In the genomic region with DNA sequence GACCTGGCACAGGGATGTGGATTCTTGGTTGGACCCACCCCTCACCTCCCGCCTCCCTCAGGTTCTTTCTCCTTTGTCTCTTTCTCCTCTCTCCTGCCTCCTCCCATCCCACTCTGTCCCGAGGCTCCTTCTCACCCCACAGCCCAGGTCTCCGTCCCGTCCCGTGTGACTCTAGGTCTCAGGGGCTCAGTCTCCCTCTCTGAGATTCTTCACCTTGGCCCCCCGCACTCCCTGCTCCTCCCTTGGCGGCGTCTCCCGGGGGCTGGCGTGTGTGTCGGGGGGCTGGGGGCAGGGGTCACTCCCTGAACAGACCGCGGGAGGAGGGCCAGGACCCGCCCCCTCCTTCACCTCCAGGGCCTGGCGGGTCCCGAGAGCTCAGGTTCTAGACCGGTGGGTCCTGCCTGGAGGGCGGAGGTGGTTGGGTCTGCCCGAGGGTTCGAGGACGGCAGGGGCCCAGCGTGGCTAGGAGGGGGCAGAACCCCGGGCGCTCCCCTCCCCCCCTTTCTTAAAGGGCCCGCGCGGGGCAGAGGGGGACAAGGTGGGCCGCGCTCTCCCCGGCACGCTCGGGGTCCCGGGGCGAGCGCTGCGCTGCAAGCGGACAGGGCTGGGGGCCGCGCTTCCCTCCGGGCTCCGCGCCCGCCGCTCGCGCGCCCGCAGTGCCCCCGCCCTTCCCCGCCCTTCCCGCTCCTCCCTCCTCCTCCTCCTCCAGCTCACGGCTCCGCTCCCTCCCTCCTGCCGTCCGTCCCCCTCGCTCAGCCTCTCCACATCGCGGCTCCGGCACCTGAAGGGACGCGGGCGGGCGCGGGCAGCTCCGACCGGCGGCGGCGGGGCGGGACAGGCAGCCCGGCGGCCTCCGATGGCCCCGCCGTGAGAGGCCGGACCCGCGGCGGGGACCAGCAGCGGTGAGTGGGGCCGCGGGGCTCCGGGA, we compare ENCODE assay signal across 8 cellular contexts. TPM values are rescaled to one million over a fixed set of nuclear protein-coding genes. Genes with fewer than 3 reads are reported as not detected.
DNase-seq lines count a peak whose midpoint lies in the region; ATAC-seq and TF ChIP-seq lines count a peak whose summit lies in the region.

A gene (plus strand): TSS at position 735 of the 928 bp plus-strand sequence. CDS start 13,633 bp downstream, outside the sequence.

- POLR2A ChIA-PET in activated CD8-positive, alpha-beta T cell treated with anti-CD3 and anti-CD28 coated beads for 36 hours (lab: Charles Lee) = no interaction called here

- no peak for TF ChIP-seq POLR2A in gastrocnemius medialis (IDR thresholded peaks at IDR 0.05)

- no peak within 1 kb of the TSS for H3K27ac Mint-ChIP-seq in activated CD8-positive, alpha-beta T cell treated with anti-CD3 and anti-CD28 coated beads for 36 hours

- H3K27me3 Mint-ChIP-seq in activated CD8-positive, alpha-beta T cell treated with anti-CD3 and anti-CD28 coated beads for 36 hours = peaks cover 39% of the 10 kb centered on the region

- H3K4me3 Mint-ChIP-seq in activated CD8-positive, alpha-beta T cell treated with anti-CD3 and anti-CD28 coated beads for 36 hours = no peak within 1 kb of the TSS

- no peaks in the 10 kb centered on the region for H3K36me3 Mint-ChIP-seq in activated CD8-positive, alpha-beta T cell treated with anti-CD3 and anti-CD28 coated beads for 36 hours (ENCODE audit: low read depth)

- H3K27ac ChIP-seq in gastrocnemius medialis = no peak within 1 kb of the TSS

- intact Hi-C loops in Right ventricle myocardium superior (cut with DNase I) (no loop called here), cardiac septum (cut with DNase I) (no loop called here), head of caudate nucleus (cut with DNase I) (no loop called here), gastrocnemius medialis (cut with DNase I; ENCODE audit: low total_unique reads) (no loop called here)
- intact Hi-C loops in activated CD8-positive, alpha-beta T cell treated with anti-CD3 and anti-CD28 coated beads for 36 hours (cut with micrococcal nuclease) = no loop called here

- no peaks in the 10 kb centered on the region for H3K4me1 Mint-ChIP-seq in activated CD8-positive, alpha-beta T cell treated with anti-CD3 and anti-CD28 coated beads for 36 hours (ENCODE audit: low read depth)

- no peaks in the 10 kb centered on the region for H3K36me3 ChIP-seq in gastrocnemius medialis

- peak; percentile 30 for ATAC-seq in Right ventricle myocardium superior (ENCODE audit: poor library complexity)
- peak; percentile 61 for ATAC-seq in activated CD8-positive, alpha-beta T cell treated with anti-CD3 and anti-CD28 coated beads for 36 hours
- peak; percentile 59 to 64 for ATAC-seq in gastrocnemius medialis

- in situ Hi-C loops in gastrocnemius medialis (cut with MboI; ENCODE audit: low sequenced_read_pairs in 4 of 4) = loop anchor here in 3 of 4 donors (10.0 to 25.0 kb wide), 3 partner anchors 169 to 567 kb away; a partner anchor contains a TSS

- H3K4me1 ChIP-seq in gastrocnemius medialis = peaks cover 0 to 7% of the 10 kb centered on the region in 2 donors

- peak within 1 kb of the TSS; percentile 44 to 53 (median 49) for H3K4me3 ChIP-seq in gastrocnemius medialis

- H3K9me3 Mint-ChIP-seq in activated CD8-positive, alpha-beta T cell treated with anti-CD3 and anti-CD28 coated beads for 36 hours = no peaks in the 10 kb centered on the region

- TF ChIP-seq CTCF in activated CD8-positive, alpha-beta T cell treated with anti-CD3 and anti-CD28 coated beads for 36 hours (IDR thresholded peaks at IDR 0.05) = no peak
- TF ChIP-seq CTCF in gastrocnemius medialis (IDR thresholded peaks at IDR 0.05 in 4 of 5, conservative IDR thresholded peaks at IDR 0.05 in 1 of 5) = no peak

- CTCF ChIA-PET in activated CD8-positive, alpha-beta T cell treated with anti-CD3 and anti-CD28 coated beads for 36 hours (lab: Charles Lee) = interaction anchor here (0.8 to 4.4 kb wide), 6 partner anchors 9 to 173 kb away, joined by 3 to 32 read pairs (median 4); no protein-coding TSS in a partner anchor

- peaks cover 20 to 28% (median 22%) of the 10 kb centered on the region in 3 donors for H3K27me3 ChIP-seq in gastrocnemius medialis

- DNase-seq in Right ventricle myocardium superior (peak; percentile 45), cardiac septum (ENCODE audit: low spot score) (no peak), head of caudate nucleus (peak in 40 of 42 donors; percentile 42 to 89 (median 72)), gastrocnemius medialis (no peak), inferior parietal cortex (ENCODE audit: extremely low spot score) (no peak), NCI-H1930 (lab: John Stamatoyannopoulos, UW) (no peak), cerebellar nuclear complex (lab: John Stamatoyannopoulos, UW) (no peak)
- DNase-seq in activated CD8-positive, alpha-beta T cell treated with anti-CD3 and anti-CD28 coated beads for 36 hours = peak; percentile 29

- H3K9me3 ChIP-seq in gastrocnemius medialis = no peaks in the 10 kb centered on the region

RNA-seq across cellular contexts. Expression of the gene that starts here (rescaled TPM):
- total RNA-seq in Right ventricle myocardium superior = not detected
- total RNA-seq in cardiac septum = 0.08 TPM
- total RNA-seq in activated CD8-positive, alpha-beta T cell treated with anti-CD3 and anti-CD28 coated beads for 36 hours = under 1 TPM in 1 of 2 experiments, not detected in 1; 0.14 TPM
- under 1 TPM in 1 of 4 donors, not detected in 3; 0.10 TPM for total RNA-seq in gastrocnemius medialis

Comparison
In these comparisons a context has a peak if more than half of its experiments do, and no peak if none do; other contexts are left out.
1. Peak in DNase-seq and ATAC-seq in Right ventricle myocardium superior; RNA of the gene not detected or under 1 TPM.
2. Peak in DNase-seq and ATAC-seq in activated CD8-positive, alpha-beta T cell treated with anti-CD3 and anti-CD28 coated beads for 36 hours; RNA of the gene not detected or under 1 TPM.
3. Peak in ATAC-seq and H3K4me3 ChIP-seq in gastrocnemius medialis; RNA of the gene not detected or under 1 TPM.
4. DNase-seq: peak in head of caudate nucleus (40 of 42); none in cardiac septum (single experiment), gastrocnemius medialis (0 of 2), inferior parietal cortex (single experiment), NCI-H1930 (0 of 2) and cerebellar nuclear complex (0 of 2).
5. Peak in every context shown above with its lines, with median percentiles within 50 percentile points of each other: ATAC-seq.